ENCODE assay signal across 12 cellular contexts in the genomic region with DNA sequence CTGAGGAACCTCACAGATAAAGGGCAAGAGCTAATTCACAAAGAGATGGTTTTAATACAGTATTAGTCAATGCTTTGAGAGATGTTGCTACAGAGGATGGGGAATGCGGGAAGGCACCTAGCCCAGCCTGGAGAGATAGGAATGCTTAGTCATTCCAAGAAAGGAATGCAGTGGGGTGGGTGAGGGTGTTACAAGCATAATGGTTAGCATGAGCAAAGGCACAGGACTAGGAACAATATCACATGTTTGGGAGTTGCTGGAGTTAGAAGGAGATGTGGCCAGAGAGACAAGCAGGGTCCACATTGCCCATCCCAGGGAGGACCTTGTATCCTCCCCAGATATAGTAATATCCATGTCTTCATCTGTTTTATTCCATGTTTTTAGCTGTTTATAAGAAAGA.
DNase-seq lines count a peak whose midpoint lies in the region; ATAC-seq, FAIRE-seq and TF ChIP-seq lines count a peak whose summit lies in the region.
"Had no signal": no experiment of that assay in that cellular context is flagged by ENCODE, and none has a peak within 500 bp of the region (broad histone marks: within the 10 kb centered on the region; RNA-seq: fewer than 3 reads in every experiment).

No MANE protein-coding gene starts in this region.

- H3K4me1 ChIP-seq in right cardiac atrium (ENCODE audit: control insufficient read depth, insufficient read depth, low read length) (no peaks in the 10 kb centered on the region), hepatocyte (ENCODE audit: insufficient read depth) (no peaks in the 10 kb centered on the region)
- H3K4me1 ChIP-seq: spleen had no signal

- H3K36me3 Mint-ChIP-seq in activated CD4-positive, alpha-beta memory T cell treated with anti-CD3 and anti-CD28 coated beads for 36 hours = no peaks in the 10 kb centered on the region
- no peaks in the 10 kb centered on the region for H3K36me3 Mint-ChIP-seq in naive thymus-derived CD8-positive, alpha-beta T cell

- no peak overlapping the region for H3K4me3 Mint-ChIP-seq in activated CD4-positive, alpha-beta memory T cell treated with anti-CD3 and anti-CD28 coated beads for 36 hours
- H3K4me3 Mint-ChIP-seq in naive thymus-derived CD8-positive, alpha-beta T cell = no peak overlapping the region

- H4K20me1 ChIP-seq in hepatocyte (ENCODE audit: insufficient read depth, poor library complexity, severe bottlenecking) = no peaks in the 10 kb centered on the region

- H3K9me3 Mint-ChIP-seq in activated CD4-positive, alpha-beta memory T cell treated with anti-CD3 and anti-CD28 coated beads for 36 hours = no peaks in the 10 kb centered on the region
- H3K9me3 Mint-ChIP-seq in naive thymus-derived CD8-positive, alpha-beta T cell = peaks cover 0 to 8% (median 0%) of the 10 kb centered on the region in 9 donors

- no peak overlapping the region for H3K27ac Mint-ChIP-seq in activated CD4-positive, alpha-beta memory T cell treated with anti-CD3 and anti-CD28 coated beads for 36 hours
- no peak overlapping the region for H3K27ac Mint-ChIP-seq in naive thymus-derived CD8-positive, alpha-beta T cell

- 61% methylated on average over 1 of the region's 1 CpG for WGBS in right cardiac atrium
- WGBS in hepatocyte (ENCODE audit: low lambda C conversion rate, missing lambda C conversion rate) = 43% methylated on average over 1 of the region's 1 CpG

- no peaks in the 10 kb centered on the region for H3K9me3 ChIP-seq in right cardiac atrium (ENCODE audit: control insufficient read depth, low read length)
- H3K9me3 ChIP-seq in hepatocyte (ENCODE audit: low read depth) = no peaks in the 10 kb centered on the region
- H3K9me3 ChIP-seq: spleen had no signal

- FAIRE-seq in urothelium cell line (lab: Jason Lieb, UNC) = peak; percentile 63

- DNase-seq in right cardiac atrium (no peak), Right ventricle myocardium inferior (ENCODE audit: missing footprints) (no peak), SW480 (ENCODE audit: low spot score) (peak; percentile 29), hepatocyte (ENCODE audit: low spot score) (peak; percentile 66), urothelium cell line (ENCODE audit: low spot score) (peak; percentile 81)
- no peak for DNase-seq in activated CD4-positive, alpha-beta memory T cell treated with anti-CD3 and anti-CD28 coated beads for 36 hours
- DNase-seq in naive thymus-derived CD8-positive, alpha-beta T cell = no peak
- DNase-seq: activated naive CD4-positive, alpha-beta T cell treated with Interleukin-2 at 50 U/mL for 16 hours; AML-193; spleen; stimulated activated naive CD4-positive, alpha-beta T cell treated with Interleukin-2 at 50 U/mL for 16 hours had no signal

- CTCF ChIA-PET in activated CD4-positive, alpha-beta memory T cell treated with anti-CD3 and anti-CD28 coated beads for 36 hours (lab: Charles Lee) = no interaction called here

- H3K4me3 ChIP-seq in right cardiac atrium (ENCODE audit: low read length) = no peak overlapping the region
- H3K4me3 ChIP-seq in hepatocyte = no peak overlapping the region
- H3K4me3 ChIP-seq: spleen had no signal

- H3K9me2 ChIP-seq in hepatocyte (replicated peaks; ENCODE audit: insufficient read depth) = no peaks in the 10 kb centered on the region

- H3K79me2 ChIP-seq in hepatocyte = no peaks in the 10 kb centered on the region

- intact Hi-C loops in right cardiac atrium (cut with DNase I) (no loop called here), Right ventricle myocardium inferior (cut with DNase I) (no loop called here)
- intact Hi-C loops in activated CD4-positive, alpha-beta memory T cell treated with anti-CD3 and anti-CD28 coated beads for 36 hours (cut with micrococcal nuclease) = no loop called here

- TF ChIP-seq CTCF in hepatocyte (IDR thresholded peaks at IDR 0.05; ENCODE audit: poor library complexity) = no peak

- POLR2A ChIA-PET in activated CD4-positive, alpha-beta memory T cell treated with anti-CD3 and anti-CD28 coated beads for 36 hours (lab: Charles Lee) = no interaction called here
- POLR2A ChIA-PET in naive thymus-derived CD8-positive, alpha-beta T cell (lab: Charles Lee) = no interaction called here

- H3K27ac ChIP-seq in right cardiac atrium (ENCODE audit: low read length) = no peak overlapping the region
- peak overlapping the region; percentile 26 for H3K27ac ChIP-seq in hepatocyte
- H3K27ac ChIP-seq: spleen had no signal

- ATAC-seq in right cardiac atrium (peak; percentile 43 to 46), Right ventricle myocardium inferior (no peak), GM21737 (IDR thresholded peaks at IDR 0.05; ENCODE audit: unreplicated experiment) (no peak)
- ATAC-seq in naive thymus-derived CD8-positive, alpha-beta T cell = no peak

- no peaks in the 10 kb centered on the region for H3K36me3 ChIP-seq in hepatocyte (replicated peaks; ENCODE audit: insufficient read depth, low read depth)
- H3K36me3 ChIP-seq: spleen had no signal

- H3K27me3 ChIP-seq in right cardiac atrium (ENCODE audit: control insufficient read depth, insufficient read depth) (no peaks in the 10 kb centered on the region), hepatocyte (no peaks in the 10 kb centered on the region)

- no peak overlapping the region for H2AFZ ChIP-seq in hepatocyte

- no peak overlapping the region for H3K4me2 ChIP-seq in hepatocyte

- H3K4me1 Mint-ChIP-seq in activated CD4-positive, alpha-beta memory T cell treated with anti-CD3 and anti-CD28 coated beads for 36 hours (ENCODE audit: low read depth) = no peaks in the 10 kb centered on the region
- no peaks in the 10 kb centered on the region for H3K4me1 Mint-ChIP-seq in naive thymus-derived CD8-positive, alpha-beta T cell

- H3K27me3 Mint-ChIP-seq in activated CD4-positive, alpha-beta memory T cell treated with anti-CD3 and anti-CD28 coated beads for 36 hours = peaks cover 14% of the 10 kb centered on the region
- peaks cover 19 to 40% (median 27%) of the 10 kb centered on the region in 5 donors for H3K27me3 Mint-ChIP-seq in naive thymus-derived CD8-positive, alpha-beta T cell

Comparison
In these comparisons a context has a peak if more than half of its experiments do, and no peak if none do; other contexts are left out.
1. ATAC-seq: peak in right cardiac atrium (2 of 2); none in Right ventricle myocardium inferior (single experiment), GM21737 (single experiment) and naive thymus-derived CD8-positive, alpha-beta T cell (0 of 2).
2. DNase-seq: peak in SW480 (single experiment), hepatocyte (single experiment) and urothelium cell line (single experiment); none in right cardiac atrium (0 of 3), Right ventricle myocardium inferior (single experiment), activated CD4-positive, alpha-beta memory T cell treated with anti-CD3 and anti-CD28 coated beads for 36 hours (single experiment) and naive thymus-derived CD8-positive, alpha-beta T cell (0 of 10).